Comparison of ENCODE assay signal across 7 cellular contexts in the genomic region with DNA sequence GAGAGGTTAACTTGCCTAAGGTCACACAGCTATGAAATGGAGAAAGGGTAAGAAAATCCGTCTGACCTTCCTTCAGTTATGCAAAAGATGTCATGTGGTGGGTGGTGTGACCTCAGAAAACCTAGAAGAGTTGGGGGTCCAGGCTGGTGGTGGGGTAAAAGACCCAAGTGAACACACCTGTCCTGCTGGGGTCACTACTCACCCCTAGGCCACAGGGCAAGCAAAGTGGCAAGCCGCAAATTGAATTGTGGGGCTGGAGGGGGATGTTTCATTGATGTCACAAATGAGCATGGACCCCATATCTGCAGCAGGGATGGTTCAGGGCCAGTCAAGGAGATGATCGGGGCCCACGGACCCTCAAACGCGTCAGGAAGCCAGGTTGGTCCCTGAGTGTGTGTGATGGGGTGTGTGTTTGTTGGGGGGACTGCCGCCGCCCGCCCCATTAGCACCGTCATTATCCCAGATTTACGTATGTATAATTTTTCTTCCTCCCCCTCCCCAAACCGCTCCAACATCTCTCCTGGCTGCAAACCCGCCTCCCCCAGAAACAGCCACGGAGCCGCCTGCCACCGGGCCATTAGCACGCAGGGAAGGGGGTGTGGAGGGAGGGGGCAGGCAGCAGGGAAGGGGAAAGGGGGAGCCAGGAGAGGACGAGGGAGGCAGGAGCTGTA.
A peak's percentile ranks its signal among the peaks of the same experiment; 100 is the strongest.
DNase-seq lines count a peak whose midpoint lies in the region; ATAC-seq, FAIRE-seq and TF ChIP-seq lines count a peak whose summit lies in the region.
"Not testable (repeated sequence)": the region's sequence is repeated elsewhere in the genome, so short reads cannot be mapped to it uniquely, and the experiment has no call there.

No MANE protein-coding gene starts in this region.

- H2BK20ac ChIP-seq in H1 (ENCODE audit: low read length) = not testable (repeated sequence)

- H3K14ac ChIP-seq in H1 (ENCODE audit: insufficient read length) = not testable (repeated sequence)

- H2BK5ac ChIP-seq in H1 (ENCODE audit: low read depth, low read length) = peak overlapping the region; percentile 71; the same call in 1 of the 2 replicates

- not testable (repeated sequence) for H3K27ac Mint-ChIP-seq in activated naive CD8-positive, alpha-beta T cell
- peak overlapping the region; percentile 64 to 84 (median 80) for H3K27ac Mint-ChIP-seq in nephron

- H3K4me2 ChIP-seq in H1 (ENCODE audit: insufficient read depth in 1 of 2, low read depth in 2 of 2, low read length in 2 of 2) = peak overlapping the region; percentile 64 to 69

- H2BK15ac ChIP-seq in H1 (ENCODE audit: low read length) = not testable (repeated sequence)

- H2AFZ ChIP-seq in H1 (ENCODE audit: low read length) = not testable (repeated sequence)

- not testable (repeated sequence) for DNase-seq in HFF-Myc (ENCODE audit: extremely low read depth, low read depth); Panc1 (ENCODE audit: low read depth, low spot score)
- DNase-seq in H1 (ENCODE audit: low read depth in 1 of 2, low spot score in 2 of 2) = peak in 1 of 2 experiments; percentile 59

- H3K4me3 Mint-ChIP-seq in activated naive CD8-positive, alpha-beta T cell = peak overlapping the region; percentile 42
- H3K4me3 Mint-ChIP-seq in nephron = peak overlapping the region; percentile 73 to 76 (median 74)

- H2BK120ac ChIP-seq in H1 (replicated peaks; ENCODE audit: low read depth, low read length) = not testable (repeated sequence)

- not testable (repeated sequence) for H3K9me3 ChIP-seq in Panc1 (ENCODE audit: control insufficient read depth, insufficient read depth, low read depth, low read length); H1 (ENCODE audit: insufficient read depth in 2 of 2, low read depth in 1 of 2, low read length in 1 of 2); iPS-15b (ENCODE audit: control insufficient read depth, insufficient read depth, low read length)

- not testable (repeated sequence) for H3K36me3 ChIP-seq in Panc1 (ENCODE audit: control insufficient read depth, insufficient read depth, low read length); H1 (ENCODE audit: control insufficient read depth in 2 of 4, insufficient read depth in 4 of 4, low read length in 3 of 4); iPS-15b (ENCODE audit: control insufficient read depth, insufficient read depth, low read length)

- peak overlapping the region; percentile 51; the same call in 1 of the 2 replicates for H4K8ac ChIP-seq in H1 (ENCODE audit: extremely low read depth, insufficient read depth, low read length)

- not testable (repeated sequence) for H3K56ac ChIP-seq in H1 (replicated peaks; ENCODE audit: insufficient read length, low read depth, low read length)

- BruUV-seq in Panc1 (replicated peaks; lab: Mats Ljungman, UMichigan) = not testable (repeated sequence)

- not testable (repeated sequence) for TF ChIP-seq RAD21 in H1 (IDR thresholded peaks at IDR 0.05 in 1 of 2, conservative IDR thresholded peaks at IDR 0.05 in 1 of 2; ENCODE audit: low read depth in 2 of 2, low read length in 2 of 2)

- H4K5ac ChIP-seq in H1 (ENCODE audit: insufficient read length, low read depth, low read length) = peak overlapping the region; percentile 72

- ATAC-seq in Panc1 = peak; percentile 25

- not testable (repeated sequence) for H3K4me1 ChIP-seq in Panc1 (ENCODE audit: control insufficient read depth, insufficient read depth, low read length); H1 (replicated peaks in 1 of 4; ENCODE audit: control insufficient read depth in 3 of 4, insufficient read depth in 4 of 4, low read length in 3 of 4); iPS-15b (ENCODE audit: control insufficient read depth, insufficient read depth, low read length)

- 7% methylated on average over 10 of the region's 18 CpGs; no CpG with 5 or more reads in 1 of the 2 experiments for WGBS in H1 (ENCODE audit: extremely low coverage in 1 of 2, insufficient coverage in 1 of 2, insufficient read length in 1 of 2, insufficient replicate concordance in 2 of 2, low coverage in 1 of 2, low lambda C conversion rate in 2 of 2, missing lambda C conversion rate in 1 of 2), 2 experiments

- POLR2A ChIA-PET in Panc1 (lab: Charles Lee) = not testable (repeated sequence)
- POLR2A ChIA-PET in H1 (lab: Charles Lee; ENCODE audit: partially characterized antibody) = interaction anchor here (1.3 kb wide), 1 partner anchor 42 kb away, joined by 3 read pairs; no protein-coding TSS in a partner anchor

- intact Hi-C loops in Panc1 (cut with micrococcal nuclease; ENCODE audit: unreplicated experiment) = not testable (repeated sequence)

- H2AK5ac ChIP-seq in H1 (ENCODE audit: low read depth, low read length) = not testable (repeated sequence)

- CTCF ChIA-PET in Panc1 (lab: Charles Lee); H1 (lab: Charles Lee; ENCODE audit: partially characterized antibody): not testable (repeated sequence)

- not testable (repeated sequence) for FAIRE-seq in H1 (lab: Jason Lieb, UNC)

- H3K9ac ChIP-seq in H1 (replicated peaks in 1 of 4; ENCODE audit: extremely low read depth in 1 of 4, low read depth in 3 of 4, low read length in 3 of 4) = 0 out of 7 replicates have a peak overlapping the region, but pooled peaks of 1 of the 4 experiments have one; percentile 50
- not testable (repeated sequence) for H3K9ac ChIP-seq in iPS-15b (ENCODE audit: low read depth, low read length)

- H3K27me3 Mint-ChIP-seq in activated naive CD8-positive, alpha-beta T cell; nephron (ENCODE audit: low read depth): not testable (repeated sequence)

- peak overlapping the region; percentile 33 for H3K4me3 ChIP-seq in HFF-Myc (replicated peaks; ENCODE audit: low read depth, low read length)
- peak overlapping the region in 1 of 2 experiments; percentile 14; a peak in 1 of 4 replicates for H3K4me3 ChIP-seq in Panc1 (ENCODE audit: low read depth in 2 of 2, low read length in 2 of 2)
- H3K4me3 ChIP-seq in H1 (ENCODE audit: extremely low read depth in 1 of 4, insufficient read depth in 2 of 4, low read depth in 3 of 4, low read length in 4 of 4) = peak overlapping the region; percentile 40 to 62 (median 46)
- H3K4me3 ChIP-seq in iPS-15b (ENCODE audit: low read depth, low read length) = peak overlapping the region; percentile 48
- H3K4me3 ChIP-seq in skin epidermis = peak overlapping the region in 4 of 7 experiments; percentile 43 to 52 (median 44)

- H3K23me2 ChIP-seq in H1 (ENCODE audit: low read depth, low read length) = not testable (repeated sequence)

- H3K9me3 Mint-ChIP-seq in activated naive CD8-positive, alpha-beta T cell (ENCODE audit: low read depth); nephron: not testable (repeated sequence)

- not testable (repeated sequence) for H4K20me1 ChIP-seq in H1 (replicated peaks in 1 of 2; ENCODE audit: control insufficient read depth in 1 of 2, insufficient read depth in 2 of 2, low read length in 2 of 2)

- not testable (repeated sequence) for H3K4ac ChIP-seq in H1 (replicated peaks; ENCODE audit: insufficient read length, low read depth, low read length)

- H3K23ac ChIP-seq in H1 (ENCODE audit: insufficient read length) = not testable (repeated sequence)

- TF ChIP-seq CTCF in HFF-Myc (IDR thresholded peaks at IDR 0.05; ENCODE audit: low read depth, low read length, missing control alignments); Panc1 (IDR thresholded peaks at IDR 0.05); H1 (IDR thresholded peaks at IDR 0.05; ENCODE audit: control extremely low read depth in 1 of 3, insufficient read depth in 1 of 3, low read depth in 1 of 3, low read length in 3 of 3); nephron (IDR thresholded peaks at IDR 0.05; ENCODE audit: unreplicated experiment in 3 of 3): not testable (repeated sequence)

- not testable (repeated sequence) for H3K4me1 Mint-ChIP-seq in activated naive CD8-positive, alpha-beta T cell (ENCODE audit: low read depth); nephron

- not testable (repeated sequence) for H3K18ac ChIP-seq in H1 (ENCODE audit: extremely low read depth, low read length)

- H3K79me1 ChIP-seq in H1 (ENCODE audit: low read depth, low read length) = not testable (repeated sequence)

- H3K27ac ChIP-seq in Panc1 (ENCODE audit: low read length) = peak overlapping the region; percentile 39; the same call in 1 of the 2 replicates
- peak overlapping the region; percentile 58; the same call in 1 of the 2 replicates for H3K27ac ChIP-seq in H1 (ENCODE audit: low read depth, low read length)
- H3K27ac ChIP-seq in skin epidermis = peak overlapping the region in 2 of 21 experiments; percentile 48 to 77

- H3K36me3 Mint-ChIP-seq in activated naive CD8-positive, alpha-beta T cell; nephron (ENCODE audit: low read depth): not testable (repeated sequence)

- in situ Hi-C loops in Panc1 (cut with HindIII; ENCODE audit: low pct_unique_long_range_greater_than_20kb, low sequenced_read_pairs) = not testable (repeated sequence)

- H3K79me2 ChIP-seq in H1 (ENCODE audit: control insufficient read depth in 1 of 2, insufficient read depth in 2 of 2, low read length in 2 of 2) = not testable (repeated sequence)

- H2BK12ac ChIP-seq in H1 (ENCODE audit: low read depth, low read length) = not testable (repeated sequence)

- not testable (repeated sequence) for TF ChIP-seq EP300 in H1 (IDR thresholded peaks at IDR 0.05; ENCODE audit: borderline replicate concordance in 1 of 2, low read depth in 2 of 2, low read length in 2 of 2)

- H4K91ac ChIP-seq in H1 (replicated peaks; ENCODE audit: insufficient read length, low read length) = not testable (repeated sequence)

- not testable (repeated sequence) for TF ChIP-seq POLR2A in H1 (IDR thresholded peaks at IDR 0.05; ENCODE audit: control extremely low read depth in 1 of 2, low read depth in 2 of 2, low read length in 2 of 2)

- not testable (repeated sequence) for H3K27me3 ChIP-seq in Panc1 (ENCODE audit: control insufficient read depth, insufficient read depth, low read length); H1 (replicated peaks in 1 of 4; ENCODE audit: control insufficient read depth in 3 of 4, extremely low read depth in 1 of 4, insufficient read depth in 3 of 4, low read length in 3 of 4); iPS-15b (ENCODE audit: control insufficient read depth, insufficient read depth, low read length)

TF ChIP-seq in H1, 55 proteins besides CTCF, POLR2A, EP300 and RAD21:
- TF ChIP-seq TAF1 (IDR thresholded peaks at IDR 0.05; ENCODE audit: low read depth, low read length) = 0 out of 2 replicates have a peak, but pooled peaks have one; percentile 14
